Comparison of ENCODE assay signal across 1 cellular context in the genomic region with DNA sequence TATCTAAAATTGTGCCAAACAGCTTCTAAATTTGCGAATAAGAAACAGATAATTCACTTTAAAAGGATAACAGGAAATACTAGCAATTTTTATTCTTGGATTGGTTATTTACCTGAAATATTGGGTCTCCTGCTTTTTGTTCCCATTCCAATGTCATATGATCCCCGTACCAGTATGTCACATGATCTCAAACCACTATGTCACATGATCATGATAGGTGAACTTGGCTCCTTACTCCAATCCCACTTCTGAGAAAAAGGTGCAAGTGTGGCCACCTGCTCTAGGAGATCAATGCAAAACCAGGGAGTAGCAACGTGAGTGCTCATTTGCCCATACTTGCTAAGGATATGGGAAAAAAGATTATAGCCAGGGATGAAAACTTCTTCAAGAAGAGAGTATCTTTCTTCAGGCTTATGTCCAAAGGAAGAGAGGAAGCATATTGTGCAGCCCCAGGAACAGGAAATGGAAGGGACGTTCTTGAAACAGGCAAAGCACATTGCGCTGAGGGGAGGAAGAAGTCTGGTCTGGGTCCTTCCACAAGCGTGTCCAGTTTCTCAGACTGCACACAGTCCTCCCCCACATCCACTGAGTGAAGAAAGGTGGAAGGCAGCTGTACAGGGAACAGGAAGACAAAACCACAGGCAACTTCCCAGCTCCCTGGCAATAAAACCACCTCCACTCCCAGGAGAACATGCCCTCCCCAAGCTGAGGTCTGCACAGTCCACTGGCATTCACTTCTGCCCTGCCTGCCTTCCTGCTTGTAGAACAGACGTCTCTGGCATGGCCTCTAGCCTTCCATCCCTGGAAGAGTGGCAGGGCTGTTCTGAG.
TF ChIP-seq lines count a peak whose summit lies in the region.

A gene with protein sequence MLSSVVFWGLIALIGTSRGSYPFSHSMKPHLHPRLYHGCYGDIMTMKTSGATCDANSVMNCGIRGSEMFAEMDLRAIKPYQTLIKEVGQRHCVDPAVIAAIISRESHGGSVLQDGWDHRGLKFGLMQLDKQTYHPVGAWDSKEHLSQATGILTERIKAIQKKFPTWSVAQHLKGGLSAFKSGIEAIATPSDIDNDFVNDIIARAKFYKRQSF (minus strand): TSS at position 176 of the 828 bp plus-strand sequence. CDS start 1,406 bp downstream, outside the sequence.

TF ChIP-seq in HepG2, 621 proteins besides CTCF, POLR2A, EP300 and RAD21:
- TF ChIP-seq MEIS2 (CRISPR knock-in tag; IDR thresholded peaks at IDR 0.05) (no peak), RAD51 (IDR thresholded peaks at IDR 0.05; ENCODE audit: borderline replicate concordance) (peak; percentile 77; the same call in 1 of the 2 replicates)
- TF ChIP-seq, protein P1, sequence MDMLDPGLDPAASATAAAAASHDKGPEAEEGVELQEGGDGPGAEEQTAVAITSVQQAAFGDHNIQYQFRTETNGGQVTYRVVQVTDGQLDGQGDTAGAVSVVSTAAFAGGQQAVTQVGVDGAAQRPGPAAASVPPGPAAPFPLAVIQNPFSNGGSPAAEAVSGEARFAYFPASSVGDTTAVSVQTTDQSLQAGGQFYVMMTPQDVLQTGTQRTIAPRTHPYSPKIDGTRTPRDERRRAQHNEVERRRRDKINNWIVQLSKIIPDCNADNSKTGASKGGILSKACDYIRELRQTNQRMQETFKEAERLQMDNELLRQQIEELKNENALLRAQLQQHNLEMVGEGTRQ (IDR thresholded peaks at IDR 0.05; ENCODE audit: low read depth, low read length) = peak; percentile 71
- TF ChIP-seq, protein P1 (CRISPR knock-in tag; IDR thresholded peaks at IDR 0.05; ENCODE audit: borderline replicate concordance) = no peak
